ENCODE assay signal across 21 cellular contexts in genomic region chr15:31285772-31286261, GRCh38. TPM values are rescaled to one million over a fixed set of nuclear protein-coding genes. Genes with fewer than 3 reads are reported as not detected.
A peak's percentile ranks its signal among the peaks of the same experiment; 100 is the strongest.
DNase-seq lines count a peak whose midpoint lies in the region; ATAC-seq, FAIRE-seq and TF ChIP-seq lines count a peak whose summit lies in the region.
"Had no signal": no experiment of that assay in that cellular context is flagged by ENCODE, and none has a peak within 500 bp of the region (broad histone marks: within the 10 kb centered on the region; RNA-seq: fewer than 3 reads in every experiment).

No MANE protein-coding gene starts in this region.

- H3K9me2 ChIP-seq in PC-9 (ENCODE audit: insufficient read depth): no peaks in the 10 kb centered on the region

- H3K27ac ChIP-seq in PC-9: no peak overlapping the region
- H3K27ac ChIP-seq: colonic mucosa, esophagus muscularis mucosa, prostate gland, transverse colon had no signal

- POLR2A ChIA-PET in PC-9 (lab: Charles Lee; ENCODE audit: unreplicated experiment): no interaction called here

- FAIRE-seq in GM12891 (lab: Jason Lieb, UNC): peak; percentile 54

- CTCF ChIA-PET in PC-9 (lab: Charles Lee): no interaction called here

- no peak for TF ChIP-seq POLR2A in GM12891 (IDR thresholded peaks at IDR 0.05; ENCODE audit: low read depth, low read length)

- H3F3A ChIP-seq in PC-9 (ENCODE audit: insufficient read depth, low read depth): no peaks in the 10 kb centered on the region

- no peaks in the 10 kb centered on the region for H4K20me1 ChIP-seq in PC-9 (ENCODE audit: insufficient read depth)

- ATAC-seq in GM19025 (IDR thresholded peaks at IDR 0.05; ENCODE audit: low read depth, unreplicated experiment) (peak; percentile 81), HG02588 (IDR thresholded peaks at IDR 0.05; ENCODE audit: unreplicated experiment) (peak; percentile 68), HG03342 (IDR thresholded peaks at IDR 0.05; ENCODE audit: unreplicated experiment) (peak; percentile 53)
- ATAC-seq: activated T-cell treated with anti-CD3 and anti-CD28 coated beads, Interleukin-2, amount 50 U/mL, for 72 hours; left cardiac atrium had no signal

- H3K9me3 ChIP-seq in PC-9 (ENCODE audit: insufficient read depth, low read depth): no peaks in the 10 kb centered on the region
- H3K9me3 ChIP-seq: colonic mucosa, prostate gland, transverse colon had no signal

- no peaks in the 10 kb centered on the region for H3K79me2 ChIP-seq in PC-9 (ENCODE audit: low read depth)

- H3K27me3 ChIP-seq in PC-9 (ENCODE audit: insufficient read depth, low read depth): peaks cover 14% of the 10 kb centered on the region
- H3K27me3 ChIP-seq: colonic mucosa, esophagus muscularis mucosa, transverse colon had no signal

- no peaks in the 10 kb centered on the region for H3K4me1 ChIP-seq in PC-9 (replicated peaks; ENCODE audit: insufficient read depth)
- H3K4me1 ChIP-seq: colonic mucosa, esophagus muscularis mucosa, prostate gland, transverse colon had no signal

- no peak for TF ChIP-seq CTCF in PC-9 (conservative IDR thresholded peaks at IDR 0.05)

- H3K36me3 ChIP-seq in PC-9 (ENCODE audit: low read depth): no peaks in the 10 kb centered on the region
- H3K36me3 ChIP-seq: colonic mucosa, esophagus muscularis mucosa, prostate gland, transverse colon had no signal

- DNase-seq in GM12891 (ENCODE audit: insufficient read length, low spot score) (no peak), NCI-H2107 treated with DMSO at 0.1 percent for 48 hours (lab: John Stamatoyannopoulos, UW; ENCODE audit: unreplicated experiment) (no peak), NOMO-1 treated with DMSO at 0.1 percent for 48 hours (lab: John Stamatoyannopoulos, UW; ENCODE audit: unreplicated experiment) (no peak), D341Med (ENCODE audit: low spot score) (no peak), PC-9 (no peak)
- DNase-seq: ACHN; activated CD4-positive, alpha-beta T cell treated with anti-CD3 and anti-CD28 coated beads for 4 hours; activated T-cell treated with anti-CD3 and anti-CD28 coated beads, Interleukin-2, amount 50 U/mL, for 72 hours; amygdala; colonic mucosa; left cardiac atrium; NCI-H1105 treated with DMSO at 0.1 percent for 48 hours; NCI-H446 treated with DMSO at 0.1 percent for 48 hours; RPMI8226; stimulated activated CD4-positive, alpha-beta T cell treated with anti-CD3 and anti-CD28 coated beads, Interleukin-15, amount 100 ng/mL, for 24 hours; transverse colon had no signal

- H3K4me3 ChIP-seq in PC-9: no peak overlapping the region
- H3K4me3 ChIP-seq: colonic mucosa, esophagus muscularis mucosa, prostate gland, transverse colon had no signal

- BruUV-seq in PC-9 (replicated peaks; lab: Mats Ljungman, UMichigan): no TSS peak

- no peak overlapping the region for H2AFZ ChIP-seq in PC-9

- H3K4me2 ChIP-seq in PC-9: no peak overlapping the region

- intact Hi-C loops in PC-9 (cut with micrococcal nuclease; ENCODE audit: unreplicated experiment): no loop called here

TF ChIP-seq in GM12891, 5 proteins besides CTCF, POLR2A, EP300 and RAD21:
- TF ChIP-seq PAX5 (IDR thresholded peaks at IDR 0.05; ENCODE audit: insufficient read depth, low read length, severe bottlenecking) (no peak), POU2F2 (IDR thresholded peaks at IDR 0.05; ENCODE audit: low read depth, low read length) (no peak), SPI1 (IDR thresholded peaks at IDR 0.05; ENCODE audit: low read depth, low read length) (no peak), POLR2AphosphoS5 (IDR thresholded peaks at IDR 0.05; ENCODE audit: low read depth, low read length) (no peak), TAF1 (IDR thresholded peaks at IDR 0.05; ENCODE audit: low read depth, low read length) (no peak)
TF ChIP-seq in GM12891: peak in this region for 0.

RNA-seq across cellular contexts. Expression of gene KLF13, which starts 40.8 kb away (rescaled TPM):
- polyA plus RNA-seq in GM12891 (2012; ENCODE audit: low read depth, missing spikeins): 47.3 TPM
- total RNA-seq in PC-9 (2021): 2.5 and 3.4 TPM in 2 replicates
